ENCODE assay signal across 20 cellular contexts in the genomic region with DNA sequence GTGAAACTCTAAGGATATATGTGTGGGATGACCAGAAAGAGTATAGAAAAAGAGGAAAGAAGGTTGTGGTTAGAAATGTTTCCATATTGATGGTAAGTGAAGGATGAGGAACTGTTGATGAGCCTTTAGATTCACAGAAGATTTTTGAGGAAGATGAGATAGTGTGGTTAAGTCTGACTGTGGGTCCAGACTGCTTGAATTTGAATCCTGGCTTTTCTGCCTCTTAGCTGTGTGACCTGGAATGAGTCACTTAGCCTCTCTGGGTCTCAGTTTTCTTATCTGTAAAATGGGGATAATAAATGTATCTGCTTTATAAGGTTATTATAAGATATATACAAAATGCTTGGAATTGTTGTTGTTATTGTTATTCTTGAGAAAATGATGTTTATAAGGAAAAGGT. TPM values are rescaled to one million over a fixed set of nuclear protein-coding genes. Genes with fewer than 3 reads are reported as not detected.
DNase-seq lines count a peak whose midpoint lies in the region; ATAC-seq, FAIRE-seq and TF ChIP-seq lines count a peak whose summit lies in the region.
"Had no signal": no experiment of that assay in that cellular context is flagged by ENCODE, and none has a peak within 500 bp of the region (broad histone marks: within the 10 kb centered on the region; RNA-seq: fewer than 3 reads in every experiment).

No MANE protein-coding gene starts in this region.

- no peak overlapping the region for H3K4me3 ChIP-seq in left lung
- H3K4me3 ChIP-seq: A549, SJSA1 had no signal

- TF ChIP-seq CTCF in D721Med (IDR thresholded peaks at IDR 0.05; ENCODE audit: insufficient read depth, missing control alignments) (no peak), left lung (IDR thresholded peaks at IDR 0.05) (no peak)

- H3K9me3 ChIP-seq in left lung = no peaks in the 10 kb centered on the region
- H3K9me3 ChIP-seq: A549, SJSA1 had no signal

- ATAC-seq in left lung (peak; percentile 41), HG03175 (IDR thresholded peaks at IDR 0.05; ENCODE audit: unreplicated experiment) (no peak)
- no peak for ATAC-seq in stimulated activated naive CD8-positive, alpha-beta T cell treated with anti-CD3 and anti-CD28 coated beads, Interleukin-15, amount 100 ng/mL, for 72 hours
- ATAC-seq: A549 had no signal

- H3K9me3 Mint-ChIP-seq in stimulated activated naive CD8-positive, alpha-beta T cell treated with anti-CD3 and anti-CD28 coated beads, Interleukin-15, amount 100 ng/mL, for 72 hours = no peaks in the 10 kb centered on the region
- H3K9me3 Mint-ChIP-seq in activated T-cell treated with anti-CD3 and anti-CD28 coated beads, Interleukin-2, amount 50 U/mL, for 24 hours = no peaks in the 10 kb centered on the region
- H3K9me3 Mint-ChIP-seq: CD4-positive, alpha-beta T cell had no signal

- H3K4me1 ChIP-seq in left lung = peaks cover 0 to 31% of the 10 kb centered on the region in 2 donors

- H3K27me3 ChIP-seq in left lung = no peaks in the 10 kb centered on the region
- H3K27me3 ChIP-seq: SJSA1 had no signal

- H3K36me3 ChIP-seq in left lung = no peaks in the 10 kb centered on the region
- H3K36me3 ChIP-seq: SJSA1 had no signal

- no peak overlapping the region for H3K4me3 Mint-ChIP-seq in stimulated activated naive CD8-positive, alpha-beta T cell treated with anti-CD3 and anti-CD28 coated beads, Interleukin-15, amount 100 ng/mL, for 72 hours
- H3K4me3 Mint-ChIP-seq in activated T-cell treated with anti-CD3 and anti-CD28 coated beads, Interleukin-2, amount 50 U/mL, for 24 hours = no peak overlapping the region
- H3K4me3 Mint-ChIP-seq: CD4-positive, alpha-beta T cell; IgD-negative memory B cell had no signal

- DNase-seq in D721Med (ENCODE audit: insufficient read length, low spot score) = no peak
- DNase-seq in MV-4-11 (lab: John Stamatoyannopoulos, UW) = peak; percentile 97
- DNase-seq in SKM-1 (lab: John Stamatoyannopoulos, UW; ENCODE audit: unreplicated experiment) = peak; percentile 92
- DNase-seq in left lung = no peak
- no peak for DNase-seq in stimulated activated naive CD8-positive, alpha-beta T cell treated with anti-CD3 and anti-CD28 coated beads, Interleukin-15, amount 100 ng/mL, for 72 hours
- DNase-seq in activated T-cell treated with anti-CD3 and anti-CD28 coated beads, Interleukin-2, amount 50 U/mL, for 24 hours = no peak
- DNase-seq: CD4-positive, alpha-beta T cell; DMS79 treated with DMSO at 0.1 percent for 48 hours; GOT3; NCI-H1105; NCI-H1694 treated with DMSO at 0.1 percent for 48 hours; NCI-H446 treated with DMSO at 0.1 percent for 48 hours; NCI-H774; T-helper 1 cell had no signal

- no peaks in the 10 kb centered on the region for H3K27me3 Mint-ChIP-seq in stimulated activated naive CD8-positive, alpha-beta T cell treated with anti-CD3 and anti-CD28 coated beads, Interleukin-15, amount 100 ng/mL, for 72 hours
- H3K27me3 Mint-ChIP-seq in activated T-cell treated with anti-CD3 and anti-CD28 coated beads, Interleukin-2, amount 50 U/mL, for 24 hours = no peaks in the 10 kb centered on the region
- H3K27me3 Mint-ChIP-seq: CD4-positive, alpha-beta T cell; IgD-negative memory B cell had no signal

- no peak overlapping the region for H3K27ac ChIP-seq in left lung
- H3K27ac ChIP-seq: A549, SJSA1 had no signal

- H3K4me1 Mint-ChIP-seq in stimulated activated naive CD8-positive, alpha-beta T cell treated with anti-CD3 and anti-CD28 coated beads, Interleukin-15, amount 100 ng/mL, for 72 hours = no peaks in the 10 kb centered on the region
- no peaks in the 10 kb centered on the region for H3K4me1 Mint-ChIP-seq in activated T-cell treated with anti-CD3 and anti-CD28 coated beads, Interleukin-2, amount 50 U/mL, for 24 hours (ENCODE audit: low read depth)
- H3K4me1 Mint-ChIP-seq: IgD-negative memory B cell had no signal

- H3K27ac Mint-ChIP-seq in stimulated activated naive CD8-positive, alpha-beta T cell treated with anti-CD3 and anti-CD28 coated beads, Interleukin-15, amount 100 ng/mL, for 72 hours = no peak overlapping the region
- no peak overlapping the region for H3K27ac Mint-ChIP-seq in activated T-cell treated with anti-CD3 and anti-CD28 coated beads, Interleukin-2, amount 50 U/mL, for 24 hours
- H3K27ac Mint-ChIP-seq: CD4-positive, alpha-beta T cell; IgD-negative memory B cell had no signal

- no peaks in the 10 kb centered on the region for H3K36me3 Mint-ChIP-seq in activated T-cell treated with anti-CD3 and anti-CD28 coated beads, Interleukin-2, amount 50 U/mL, for 24 hours (ENCODE audit: low read depth)

- FAIRE-seq in D721Med (lab: Jason Lieb, UNC) = peak; percentile 84
- FAIRE-seq: A549, G401.6, GM12892 had no signal

- intact Hi-C loops in left lung (cut with DNase I) = no loop called here

RNA-seq across cellular contexts. Expression of a gene that starts 27.6 kb away (rescaled TPM):
- total RNA-seq in left lung = 10 to 100 TPM; 33.7 to 52.6 TPM

Comparison
In these comparisons a context has a peak if more than half of its experiments do, and no peak if none do; other contexts are left out.
1. DNase-seq: peak in MV-4-11 (single experiment) and SKM-1 (single experiment); none in D721Med (single experiment), left lung (0 of 2), stimulated activated naive CD8-positive, alpha-beta T cell treated with anti-CD3 and anti-CD28 coated beads, Interleukin-15, amount 100 ng/mL, for 72 hours (0 of 2) and activated T-cell treated with anti-CD3 and anti-CD28 coated beads, Interleukin-2, amount 50 U/mL, for 24 hours (single experiment).